In the genomic region with DNA sequence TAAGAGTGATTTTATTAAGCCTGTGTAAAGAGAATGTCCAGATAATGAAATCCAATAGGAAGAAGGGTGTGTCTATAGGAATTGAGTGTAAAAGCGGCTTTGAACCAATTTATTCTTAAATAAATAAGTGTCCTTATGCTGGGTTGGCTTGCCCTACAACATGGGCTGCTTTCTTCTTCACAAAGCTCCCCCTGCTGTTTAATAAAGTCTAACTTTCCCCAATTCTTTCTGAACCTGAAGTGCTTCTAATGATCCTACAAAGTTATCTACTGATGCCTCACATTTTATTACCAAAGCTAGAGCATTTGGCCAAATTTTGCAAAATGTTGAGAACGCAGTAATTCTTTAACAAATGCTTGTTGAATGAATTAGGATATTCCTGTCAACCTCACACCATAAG, we compare ENCODE assay signal across 8 cellular contexts. TPM values are rescaled to one million over a fixed set of nuclear protein-coding genes. Genes with fewer than 3 reads are reported as not detected.
A peak's percentile ranks its signal among the peaks of the same experiment; 100 is the strongest.
DNase-seq lines count a peak whose midpoint lies in the region; ATAC-seq and TF ChIP-seq lines count a peak whose summit lies in the region.

No MANE protein-coding gene starts in this region.

- H3K4me3 ChIP-seq in Peyer's patch (no peak overlapping the region), fibroblast of lung (replicated peaks in 1 of 4; ENCODE audit: control extremely low read depth in 1 of 4, insufficient read depth in 1 of 4, low read depth in 3 of 4, low read length in 4 of 4) (no peak overlapping the region)

- intact Hi-C loops in Right ventricle myocardium inferior (cut with DNase I) (loop anchor here (2.0 kb wide), 1 partner anchor 37 kb away; the partner anchor contains the start of gene SIRT5), cardiac septum (cut with DNase I) (loop anchor here (1.0 to 10.0 kb wide), 2 partner anchors 173 to 202 kb away; no protein-coding TSS in a partner anchor)

- H3K27me3 ChIP-seq in Peyer's patch, result no peaks in the 10 kb centered on the region
- no peaks in the 10 kb centered on the region for H3K27me3 ChIP-seq in fibroblast of lung (ENCODE audit: control insufficient read depth, insufficient read depth, low read length)

- no peaks in the 10 kb centered on the region for H3K9me3 ChIP-seq in Peyer's patch
- no peaks in the 10 kb centered on the region for H3K9me3 ChIP-seq in fibroblast of lung (ENCODE audit: control insufficient read depth, insufficient read depth, low read depth, low read length)

- no peak overlapping the region for H3K27ac ChIP-seq in Peyer's patch
- H3K27ac ChIP-seq in fibroblast of lung (ENCODE audit: insufficient read depth, low read length), result no peak overlapping the region

- peak in 5 of 6 experiments; percentile 24 to 62 (median 54) for TF ChIP-seq CTCF in Peyer's patch (IDR thresholded peaks at IDR 0.05)
- peak; percentile 43 to 47 for TF ChIP-seq CTCF in fibroblast of lung (conservative IDR thresholded peaks at IDR 0.05 in 1 of 2, IDR thresholded peaks at IDR 0.05 in 1 of 2; ENCODE audit: low read depth in 1 of 2, low read length in 2 of 2)

- no peak overlapping the region for H2AFZ ChIP-seq in fibroblast of lung (ENCODE audit: low read length)

- TF ChIP-seq POLR2A in Peyer's patch (IDR thresholded peaks at IDR 0.05), result no peak

- DNase-seq in Right ventricle myocardium inferior (ENCODE audit: missing footprints), result no peak
- DNase-seq in cardiac septum (ENCODE audit: low spot score), result no peak
- DNase-seq in Peyer's patch, result no peak
- DNase-seq in fibroblast of lung (ENCODE audit: low read depth in 2 of 2), result peak; percentile 51 to 80
- peak; percentile 81 for DNase-seq in pons (ENCODE audit: low spot score)
- DNase-seq in NOMO-1 treated with dmso at 0.1 percent for 144 hours (lab: John Stamatoyannopoulos, UW; ENCODE audit: unreplicated experiment), result no peak
- no peak for DNase-seq in stimulated activated CD4-positive, alpha-beta T cell treated with anti-CD3 and anti-CD28 coated beads, Interleukin-12 subunit alpha, Interleukin-12 subunit beta, amount 100 ng/mL, for 4 hours
- no peak for DNase-seq in cortex of kidney (lab: John Stamatoyannopoulos, UW)

- H3K36me3 ChIP-seq in Peyer's patch (no peaks in the 10 kb centered on the region), fibroblast of lung (ENCODE audit: control insufficient read depth, insufficient read depth, low read length) (no peaks in the 10 kb centered on the region)

- peak; percentile 73 for ATAC-seq in Right ventricle myocardium inferior

- H3K9ac ChIP-seq in fibroblast of lung (ENCODE audit: insufficient read depth, low read length), result no peak overlapping the region

- no peaks in the 10 kb centered on the region for H3K79me2 ChIP-seq in fibroblast of lung (ENCODE audit: control insufficient read depth, insufficient read depth, low read length)

- no peak overlapping the region for H3K4me2 ChIP-seq in fibroblast of lung (ENCODE audit: extremely low read depth, insufficient read depth, low read length)

- no peaks in the 10 kb centered on the region for H4K20me1 ChIP-seq in fibroblast of lung (ENCODE audit: control insufficient read depth, extremely low read depth, insufficient read depth, low read length)

- H3K4me1 ChIP-seq in Peyer's patch (peaks cover 0 to 4% (median 0%) of the 10 kb centered on the region in 4 donors), fibroblast of lung (ENCODE audit: control insufficient read depth, extremely low read depth, insufficient read depth, low read length) (no peaks in the 10 kb centered on the region)

RNA-seq across cellular contexts. Expression of gene SIRT5, which starts 36.3 kb away (rescaled TPM):
- 50.8 TPM for total RNA-seq in Right ventricle myocardium inferior
- 36.4 TPM for total RNA-seq in cardiac septum
- total RNA-seq in Peyer's patch, result 10 to 100 TPM in 3 of 4 donors, 1 to 10 TPM in 1; 6.8 to 22.1 (median 18.1) TPM
- 9.8 and 13.5 TPM in 2 replicates for total RNA-seq in fibroblast of lung
- polyA plus RNA-seq in fibroblast of lung, result 3.6 and 4.4 TPM in 2 replicates
- polyA plus RNA-seq in fibroblast of lung (2012), result 3.5 and 4.8 TPM in 2 replicates
- 1.0 and 4.0 TPM in 2 replicates for polyA minus RNA-seq in fibroblast of lung (ENCODE audit: low replicate concordance)

RNA-seq across cellular contexts. Expression of gene GFOD1, which starts 50.7 kb away (rescaled TPM):
- total RNA-seq in Right ventricle myocardium inferior (38.8 TPM), cardiac septum (54.0 TPM), Peyer's patch (10 to 100 TPM; 10.7 to 24.2 (median 17.6) TPM), fibroblast of lung (15.4 and 25.3 TPM in 2 replicates)
- 10.5 and 11.2 TPM in 2 replicates for polyA plus RNA-seq in fibroblast of lung
- polyA plus RNA-seq in fibroblast of lung (2012), result 7.1 and 8.6 TPM in 2 replicates
- polyA minus RNA-seq in fibroblast of lung (ENCODE audit: low replicate concordance), result 8.8 and 15.7 TPM in 2 replicates

Comparison
In these comparisons a context has a peak if more than half of its experiments do, and no peak if none do; other contexts are left out.
1. DNase-seq: peak in fibroblast of lung (2 of 2) and pons (single experiment); none in Right ventricle myocardium inferior (single experiment), cardiac septum (single experiment), Peyer's patch (0 of 3), NOMO-1 treated with dmso at 0.1 percent for 144 hours (single experiment), stimulated activated CD4-positive, alpha-beta T cell treated with anti-CD3 and anti-CD28 coated beads, Interleukin-12 subunit alpha, Interleukin-12 subunit beta, amount 100 ng/mL, for 4 hours (single experiment) and cortex of kidney (single experiment).